ENCODE assay signal across 13 cellular contexts in the genomic region with DNA sequence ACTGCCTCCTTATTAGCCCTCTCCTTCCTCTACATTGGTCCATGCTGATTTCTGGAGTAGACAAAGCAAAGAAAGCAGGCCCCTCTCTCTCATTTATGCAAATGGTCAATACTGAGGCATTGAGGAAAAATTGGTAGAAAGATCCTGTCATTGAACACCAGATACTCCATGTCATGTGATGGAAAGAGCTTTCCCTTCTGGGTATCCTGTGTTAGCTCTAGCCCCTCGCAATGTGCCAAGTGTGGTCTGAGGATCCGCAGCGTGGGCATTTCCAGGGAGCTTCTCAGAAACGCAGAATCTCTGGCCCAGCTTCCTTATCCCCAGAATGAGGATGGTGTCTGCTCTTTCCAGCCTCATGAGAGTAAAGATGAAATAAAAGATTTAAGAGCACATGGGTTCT.
DNase-seq lines count a peak whose midpoint lies in the region; ATAC-seq and TF ChIP-seq lines count a peak whose summit lies in the region.
"Had no signal": no experiment of that assay in that cellular context is flagged by ENCODE, and none has a peak within 500 bp of the region (broad histone marks: within the 10 kb centered on the region; RNA-seq: fewer than 3 reads in every experiment).

No MANE protein-coding gene starts in this region.

- H3K4me1 ChIP-seq in breast epithelium, result peaks cover 0 to 7% of the 10 kb centered on the region in 2 donors
- peaks cover 32% of the 10 kb centered on the region for H3K4me1 ChIP-seq in mammary epithelial cell (ENCODE audit: insufficient read depth, low read length)

- POLR2A ChIA-PET in MCF 10A (lab: Yijun Ruan, JAX), result no interaction called here

- H3K79me2 ChIP-seq in mammary epithelial cell (ENCODE audit: insufficient read depth, low read length), result no peaks in the 10 kb centered on the region

- BruUV-seq in MCF 10A (replicated peaks; lab: Mats Ljungman, UMichigan) (TSS peak; percentile 65), mammary epithelial cell (replicated peaks; lab: Mats Ljungman, UMichigan) (TSS peak; percentile 84)

- DNase-seq in MCF 10A (ENCODE audit: unreplicated experiment) (no peak), breast epithelium (ENCODE audit: low spot score in 2 of 2) (no peak), NAMALWA (ENCODE audit: low spot score) (peak; percentile 38), mammary epithelial cell (no peak), left ventricle myocardium superior (no peak)
- no peak for DNase-seq in stimulated activated CD4-positive, alpha-beta T cell treated with anti-CD3 and anti-CD28 coated beads, Interleukin-4, amount 100 ng/mL, for 4 hours
- no peak for DNase-seq in activated CD4-positive, CD25-positive, alpha-beta regulatory T cell treated with anti-CD3 and anti-CD28 coated beads, Interleukin-2, amount 50 U/mL, for 72 hours
- DNase-seq: 8988T, SIG-M5, T-helper 2 cell had no signal

- H3K27ac ChIP-seq in breast epithelium (no peak overlapping the region), mammary epithelial cell (ENCODE audit: insufficient read depth, low read depth, low read length) (no peak overlapping the region)
- H3K27ac ChIP-seq: C4-2B had no signal

- peaks cover 0 to 24% of the 10 kb centered on the region in 2 donors for H3K27me3 ChIP-seq in breast epithelium
- peaks cover 6% of the 10 kb centered on the region for H3K27me3 ChIP-seq in mammary epithelial cell (ENCODE audit: insufficient read depth, low read length)

- no peak overlapping the region for H3K4me2 ChIP-seq in mammary epithelial cell (ENCODE audit: insufficient read depth, low read depth, low read length)

- in situ Hi-C loops in mammary epithelial cell (cut with MboI; ENCODE audit: low sequenced_read_pairs in 2 of 2), result no loop called here

- H3K4me3 ChIP-seq in breast epithelium, result no peak overlapping the region
- H3K4me3 ChIP-seq in mammary epithelial cell (replicated peaks in 1 of 3; ENCODE audit: insufficient read depth in 1 of 3, low read depth in 2 of 3, low read length in 3 of 3), result no peak overlapping the region

- no peaks in the 10 kb centered on the region for H3K36me3 Mint-ChIP-seq in MCF 10A (ENCODE audit: insufficient read depth, unreplicated experiment)
- H3K36me3 Mint-ChIP-seq: IgD-negative memory B cell had no signal

- H3K9ac ChIP-seq in mammary epithelial cell (ENCODE audit: insufficient read depth, low read length), result no peak overlapping the region

- no peaks in the 10 kb centered on the region for H3K36me3 ChIP-seq in breast epithelium
- H3K36me3 ChIP-seq in mammary epithelial cell (ENCODE audit: insufficient read depth, low read length), result no peaks in the 10 kb centered on the region

- H3K9me3 ChIP-seq in breast epithelium, result no peaks in the 10 kb centered on the region
- H3K9me3 ChIP-seq in mammary epithelial cell (replicated peaks; ENCODE audit: insufficient read depth, low read length), result no peaks in the 10 kb centered on the region

- ATAC-seq in HG03139 (IDR thresholded peaks at IDR 0.05; ENCODE audit: unreplicated experiment), result no peak
- ATAC-seq in left ventricle myocardium superior, result no peak

- WGBS in mammary epithelial cell (ENCODE audit: low coverage, missing lambda C conversion rate), result 94% methylated on average over 4 of the region's 4 CpGs

- TF ChIP-seq CTCF in MCF 10A (IDR thresholded peaks at IDR 0.05; ENCODE audit: unreplicated experiment) (no peak), breast epithelium (IDR thresholded peaks at IDR 0.05) (no peak), mammary epithelial cell (conservative IDR thresholded peaks at IDR 0.05 in 1 of 2, IDR thresholded peaks at IDR 0.05 in 1 of 2; ENCODE audit: extremely low read depth in 1 of 2, insufficient read depth in 1 of 2, low read depth in 1 of 2, low read length in 2 of 2) (no peak)

- TF ChIP-seq POLR2A in breast epithelium (IDR thresholded peaks at IDR 0.05), result no peak

- CTCF ChIA-PET in MCF 10A (lab: Yijun Ruan, JAX), result interaction anchor here (0.7 to 1.4 kb wide), 3 partner anchors 13 to 259 kb away, joined by 3 read pairs; no protein-coding TSS in a partner anchor
- CTCF ChIA-PET in mammary epithelial cell (lab: Charles Lee; ENCODE audit: low non-redundant PET), result interaction anchor here (0.8 kb wide), 1 partner anchor 114 kb away, joined by 3 read pairs; no protein-coding TSS in a partner anchor

- H3K9me3 Mint-ChIP-seq in MCF 10A (ENCODE audit: unreplicated experiment), result no peaks in the 10 kb centered on the region
- H3K9me3 Mint-ChIP-seq: IgD-negative memory B cell had no signal

- intact Hi-C loops in MCF 10A (cut with micrococcal nuclease), result no loop called here
- intact Hi-C loops in breast epithelium (cut with DNase I; ENCODE audit: low total_unique reads), result no loop called here
- intact Hi-C loops in mammary epithelial cell (cut with micrococcal nuclease), result loop anchor here (2.0 to 10.0 kb wide), 2 partner anchors 41 to 173 kb away; no protein-coding TSS in a partner anchor
- intact Hi-C loops in left ventricle myocardium superior (cut with micrococcal nuclease), result no loop called here

- dilution Hi-C loops in mammary epithelial cell (cut with HindIII; ENCODE audit: low sequenced_read_pairs), result no loop called here

- no peaks in the 10 kb centered on the region for H3K27me3 Mint-ChIP-seq in MCF 10A (ENCODE audit: insufficient read depth, unreplicated experiment)

- no peak overlapping the region for H2AFZ ChIP-seq in mammary epithelial cell (ENCODE audit: low read depth, low read length)

- no peak overlapping the region for H3K27ac Mint-ChIP-seq in MCF 10A (ENCODE audit: low read depth, unreplicated experiment)
- H3K27ac Mint-ChIP-seq: IgD-negative memory B cell had no signal

- H4K20me1 ChIP-seq in mammary epithelial cell (ENCODE audit: insufficient read depth, low read length), result no peaks in the 10 kb centered on the region

- peaks cover 48% of the 10 kb centered on the region for H3K4me1 Mint-ChIP-seq in MCF 10A (ENCODE audit: insufficient read depth, unreplicated experiment)

- H3K4me3 Mint-ChIP-seq in MCF 10A (ENCODE audit: unreplicated experiment), result no peak overlapping the region
- H3K4me3 Mint-ChIP-seq: IgD-negative memory B cell had no signal
